Comparison of ENCODE assay signal across 8 cellular contexts in genomic region chr2:69306897-69307695, GRCh38.
A peak's percentile ranks its signal among the peaks of the same experiment; 100 is the strongest.
DNase-seq lines count a peak whose midpoint lies in the region; ATAC-seq and TF ChIP-seq lines count a peak whose summit lies in the region.

No MANE protein-coding gene starts in this region.

- no peaks in the 10 kb centered on the region for H3K36me3 ChIP-seq in BLaER1

- H3K4me3 ChIP-seq in BLaER1: peak overlapping the region; percentile 73

- H3K9me3 ChIP-seq in BLaER1: peaks cover 6% of the 10 kb centered on the region

- H3K4me1 ChIP-seq in BLaER1: 0 out of 2 replicates have a peak, but pooled peaks cover 12% of the 10 kb centered on the region

- H3K4me2 ChIP-seq in BLaER1: peak overlapping the region; percentile 97

- 0 out of 2 replicates have a peak overlapping the region, but pooled peaks have one; percentile 30 for H3K27ac ChIP-seq in BLaER1

- peak; percentile 83 for ATAC-seq in GM19397 (IDR thresholded peaks at IDR 0.05; ENCODE audit: unreplicated experiment)
- peak; percentile 54 for ATAC-seq in HG03558 (IDR thresholded peaks at IDR 0.05; ENCODE audit: extremely low read depth, unreplicated experiment)

- H3K27me3 Mint-ChIP-seq in mesothelial cell of epicardium (ENCODE audit: low read depth): peaks cover 33% of the 10 kb centered on the region

- peaks cover 34% of the 10 kb centered on the region for H3K4me1 Mint-ChIP-seq in mesothelial cell of epicardium

- peak; percentile 79 for TF ChIP-seq CTCF in mesothelial cell of epicardium (IDR thresholded peaks at IDR 0.05; ENCODE audit: unreplicated experiment)

- peak overlapping the region; percentile 16 for H3K27ac Mint-ChIP-seq in mesothelial cell of epicardium

- no peaks in the 10 kb centered on the region for H3K36me3 Mint-ChIP-seq in mesothelial cell of epicardium

- H3K9me3 Mint-ChIP-seq in mesothelial cell of epicardium: no peaks in the 10 kb centered on the region

- H3K9ac ChIP-seq in BLaER1: peak overlapping the region; percentile 68

- peak overlapping the region; percentile 86 for H3K4me3 Mint-ChIP-seq in mesothelial cell of epicardium

- no peaks in the 10 kb centered on the region for H4K20me1 ChIP-seq in BLaER1

- DNase-seq in NOMO-1 treated with DMSO at 0.1 percent for 48 hours (lab: John Stamatoyannopoulos, UW; ENCODE audit: unreplicated experiment) (peak; percentile 71), epidermal melanocyte (ENCODE audit: insufficient read length, low spot score) (peak; percentile 59), mesothelial cell of epicardium (ENCODE audit: low spot score in 2 of 2, unreplicated experiment in 2 of 2) (peak; percentile 75 to 86)
- peak; percentile 71 for DNase-seq in activated CD8-positive, alpha-beta memory T cell treated with anti-CD3 and anti-CD28 coated beads, Interleukin-2, amount 50 U/mL, for 4 hours
- DNase-seq in stimulated activated CD8-positive, alpha-beta memory T cell treated with anti-CD3 and anti-CD28 coated beads, Interleukin-15, amount 100 ng/mL, for 1 hour (ENCODE audit: low read depth): peak; percentile 25

- peaks cover 23% of the 10 kb centered on the region for H3K27me3 ChIP-seq in BLaER1

Comparison
In these comparisons a context has a peak if more than half of its experiments do, and no peak if none do; other contexts are left out.
1. Peak in every context shown above with its lines: DNase-seq, ATAC-seq, H3K4me3 ChIP-seq and H3K27ac ChIP-seq.
2. DNase-seq: peak in every context shown above with its lines; median percentile 80 in mesothelial cell of epicardium; 71 in NOMO-1 treated with DMSO at 0.1 percent for 48 hours; 71 in activated CD8-positive, alpha-beta memory T cell treated with anti-CD3 and anti-CD28 coated beads, Interleukin-2, amount 50 U/mL, for 4 hours; 59 in epidermal melanocyte; 25 in stimulated activated CD8-positive, alpha-beta memory T cell treated with anti-CD3 and anti-CD28 coated beads, Interleukin-15, amount 100 ng/mL, for 1 hour.